Comparison of ENCODE assay signal across 8 cellular contexts in genomic region chr10:17029581-17030271, GRCh38.
DNase-seq lines count a peak whose midpoint lies in the region; ATAC-seq and TF ChIP-seq lines count a peak whose summit lies in the region.

No MANE protein-coding gene starts in this region.

- POLR2A ChIA-PET in activated CD4-positive, alpha-beta memory T cell treated with anti-CD3 and anti-CD28 coated beads for 36 hours (lab: Charles Lee), result interaction anchor here (0.6 to 2.4 kb wide), 6 partner anchors 25 to 1906 kb away, joined by 3 to 7 read pairs (median 4); partner anchors contain the start of gene TRDMT1

- H3K4me1 ChIP-seq in BLaER1 treated with 17β-estradiol and CSF1 and Interleukin-3, amounts not matched to agents 10 nM and 100 nM, result peaks cover 55 to 97% (median 91%) of the 10 kb centered on the region in 10 experiments

- H3K36me3 ChIP-seq in BLaER1 treated with 17β-estradiol and CSF1 and Interleukin-3, amounts not matched to agents 10 nM and 100 nM, result no peaks in the 10 kb centered on the region

- H3K9me3 ChIP-seq in BLaER1 treated with 17β-estradiol and CSF1 and Interleukin-3, amounts not matched to agents 10 nM and 100 nM (replicated peaks in 1 of 11), result no peaks in the 10 kb centered on the region

- H3K9me3 Mint-ChIP-seq in activated CD4-positive, alpha-beta memory T cell treated with anti-CD3 and anti-CD28 coated beads for 36 hours, result no peaks in the 10 kb centered on the region

- CTCF ChIA-PET in activated CD4-positive, alpha-beta memory T cell treated with anti-CD3 and anti-CD28 coated beads for 36 hours (lab: Charles Lee), result interaction anchor here (0.6 kb wide), 2 partner anchors 198 to 205 kb away, joined by 3 read pairs; no protein-coding TSS in a partner anchor

- peak overlapping the region; percentile 85 for H3K27ac Mint-ChIP-seq in activated CD4-positive, alpha-beta memory T cell treated with anti-CD3 and anti-CD28 coated beads for 36 hours

- H3K4me3 Mint-ChIP-seq in activated CD4-positive, alpha-beta memory T cell treated with anti-CD3 and anti-CD28 coated beads for 36 hours, result peak overlapping the region; percentile 69

- peak overlapping the region; percentile 21 to 62 (median 38); a peak in 15 of 20 replicates for H3K4me3 ChIP-seq in BLaER1 treated with 17β-estradiol and CSF1 and Interleukin-3, amounts not matched to agents 10 nM and 100 nM
- H3K4me3 ChIP-seq in dorsolateral prefrontal cortex, result peak overlapping the region in 12 of 59 donors; percentile 3 to 33 (median 16)

- H3K27me3 ChIP-seq in BLaER1 treated with 17β-estradiol and CSF1 and Interleukin-3, amounts not matched to agents 10 nM and 100 nM, result no peaks in the 10 kb centered on the region
- no peaks in the 10 kb centered on the region for H3K27me3 ChIP-seq in dorsolateral prefrontal cortex

- ATAC-seq in GM19328 (IDR thresholded peaks at IDR 0.05; ENCODE audit: unreplicated experiment), result no peak

- intact Hi-C loops in activated CD4-positive, alpha-beta memory T cell treated with anti-CD3 and anti-CD28 coated beads for 36 hours (cut with micrococcal nuclease), result loop anchor here (1.0 to 10.0 kb wide), 6 partner anchors 115 to 1623 kb away; partner anchors contain the start of genes NSUN6, PTER and RSU1
- intact Hi-C loops in dorsolateral prefrontal cortex (cut with DNase I), result no loop called here

- TF ChIP-seq CTCF in dorsolateral prefrontal cortex (IDR thresholded peaks at IDR 0.05 in 54 of 56, conservative IDR thresholded peaks at IDR 0.05 in 2 of 56; ENCODE audit: low read depth in 1 of 56, partially characterized antibody in 56 of 56), result no peak

- peak overlapping the region; percentile 21 to 71 (median 63); a peak in 18 of 22 replicates for H3K9ac ChIP-seq in BLaER1 treated with 17β-estradiol and CSF1 and Interleukin-3, amounts not matched to agents 10 nM and 100 nM

- DNase-seq in LHCN-M2 (ENCODE audit: low read depth), result peak; percentile 91
- DNase-seq in activated CD4-positive, alpha-beta memory T cell treated with anti-CD3 and anti-CD28 coated beads for 36 hours, result peak; percentile 93
- peak in 9 of 10 donors; percentile 24 to 74 (median 57) for DNase-seq in dorsolateral prefrontal cortex
- DNase-seq in mucosa of gallbladder (ENCODE audit: low spot score), result peak; percentile 61
- DNase-seq in stimulated activated CD8-positive, alpha-beta memory T cell treated with anti-CD3 and anti-CD28 coated beads, Interleukin-4, amount 100 ng/mL, for 1 hour (ENCODE audit: low read depth in 2 of 2, low spot score in 1 of 2), result peak; percentile 35 to 58
- DNase-seq in NCI-H1694 (lab: John Stamatoyannopoulos, UW), result no peak

- H3K27ac ChIP-seq in BLaER1 treated with 17β-estradiol and CSF1 and Interleukin-3, amounts not matched to agents 10 nM and 100 nM, result peak overlapping the region in 10 of 11 experiments; percentile 54 to 92 (median 76); a peak in 21 of 22 replicates
- H3K27ac ChIP-seq in dorsolateral prefrontal cortex, result peak overlapping the region in 8 of 59 donors; percentile 9 to 54 (median 28)

- H3K4me1 Mint-ChIP-seq in activated CD4-positive, alpha-beta memory T cell treated with anti-CD3 and anti-CD28 coated beads for 36 hours (ENCODE audit: low read depth), result peaks cover 69% of the 10 kb centered on the region

- H3K36me3 Mint-ChIP-seq in activated CD4-positive, alpha-beta memory T cell treated with anti-CD3 and anti-CD28 coated beads for 36 hours, result no peaks in the 10 kb centered on the region

- no peaks in the 10 kb centered on the region for H4K20me1 ChIP-seq in BLaER1 treated with 17β-estradiol and CSF1 and Interleukin-3, amounts not matched to agents 10 nM and 100 nM

- H3K27me3 Mint-ChIP-seq in activated CD4-positive, alpha-beta memory T cell treated with anti-CD3 and anti-CD28 coated beads for 36 hours, result no peaks in the 10 kb centered on the region

- H3K4me2 ChIP-seq in BLaER1 treated with 17β-estradiol and CSF1 and Interleukin-3, amounts not matched to agents 10 nM and 100 nM, result peak overlapping the region; percentile 81 to 96 (median 90)
